8 cellular contexts compared by ENCODE assay signal in genomic region chr2:211692689-211693088, GRCh38.
"Had no signal": no experiment of that assay in that cellular context is flagged by ENCODE, and none has a peak within 500 bp of the region (broad histone marks: within the 10 kb centered on the region; RNA-seq: fewer than 3 reads in every experiment).

No MANE protein-coding gene starts in this region.

- H3K36me3 ChIP-seq: HAP-1 had no signal

- DNase-seq: GM23248, GOT3, H7, H9, HCEC 1CT, HFFc6 had no signal

- H3K4me2 ChIP-seq: GM23338 had no signal

- H2AFZ ChIP-seq: GM23248, GM23338 had no signal

- H3K4me3 ChIP-seq: GM23248, GM23338, HAP-1 had no signal

- H3K9ac ChIP-seq: GM23248 had no signal

- H3K9me3 ChIP-seq: HAP-1 had no signal

- H3K27ac ChIP-seq: GM23248 had no signal
